In the genomic region with DNA sequence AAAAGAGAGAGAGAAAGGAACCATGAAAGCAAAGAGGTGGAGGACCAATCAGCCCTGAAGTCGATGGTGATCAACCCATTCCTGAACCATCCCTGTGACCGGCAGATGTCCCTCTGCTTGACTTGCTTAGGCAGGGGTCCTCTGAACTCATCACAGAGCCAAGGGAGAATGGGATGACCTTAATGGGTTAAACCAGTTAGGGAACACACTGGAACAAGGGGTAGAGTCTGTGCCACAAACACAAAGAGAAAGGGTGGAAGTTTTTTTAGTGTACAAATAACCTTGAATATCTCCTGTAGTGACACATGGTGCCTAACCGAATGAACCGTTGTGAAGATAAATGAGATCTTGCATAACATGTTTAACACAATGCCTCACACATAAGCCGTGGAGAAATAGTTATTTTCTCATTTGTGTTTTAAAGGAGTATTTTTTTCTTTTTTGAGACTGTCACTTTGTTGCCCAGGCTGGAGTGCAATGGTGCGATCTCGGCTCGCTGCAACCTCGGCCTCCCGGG, we compare ENCODE assay signal across 1 cellular context.
TF ChIP-seq lines count a peak whose summit lies in the region.

No MANE protein-coding gene starts in this region.

TF ChIP-seq in HEK293, 187 proteins besides CTCF, POLR2A, EP300 and RAD21:
- TF ChIP-seq ZNF48 (tag by site-specific recombination; IDR thresholded peaks at IDR 0.05) (no peak), RBAK (tag by site-specific recombination; IDR thresholded peaks at IDR 0.05) (no peak), ZBTB20 (tag by site-specific recombination; IDR thresholded peaks at IDR 0.05) (no peak), ZBTB17 (tag by site-specific recombination; IDR thresholded peaks at IDR 0.05) (0 out of 2 replicates have a peak, but pooled peaks have one; percentile 23)
